9 cellular contexts compared by ENCODE assay signal in genomic region chr5:113050606-113051391, GRCh38.
DNase-seq lines count a peak whose midpoint lies in the region; ATAC-seq and TF ChIP-seq lines count a peak whose summit lies in the region.
"Had no signal": no experiment of that assay in that cellular context is flagged by ENCODE, and none has a peak within 500 bp of the region (broad histone marks: within the 10 kb centered on the region; RNA-seq: fewer than 3 reads in every experiment).

No MANE protein-coding gene starts in this region.

- no peaks in the 10 kb centered on the region for H3K27me3 ChIP-seq in mammary epithelial cell (ENCODE audit: insufficient read depth, low read length)
- H3K27me3 ChIP-seq: ovary had no signal

- intact Hi-C loops in mammary epithelial cell (cut with micrococcal nuclease) (loop anchor here (5.0 kb wide), 1 partner anchor 242 kb away; no protein-coding TSS in a partner anchor), mucosa of descending colon (cut with DNase I, micrococcal nuclease) (no loop called here)

- H3K4me1 ChIP-seq in mammary epithelial cell (ENCODE audit: insufficient read depth, low read length) = peaks cover 41% of the 10 kb centered on the region
- no peaks in the 10 kb centered on the region for H3K4me1 ChIP-seq in mucosa of descending colon (ENCODE audit: low read depth)

- H3K9ac ChIP-seq in mammary epithelial cell (ENCODE audit: insufficient read depth, low read length) = no peak overlapping the region

- CTCF ChIA-PET in mammary epithelial cell (lab: Charles Lee; ENCODE audit: low non-redundant PET) = no interaction called here

- H3K4me3 ChIP-seq in AG10803 (ENCODE audit: low read length) = no peak overlapping the region
- no peak overlapping the region for H3K4me3 ChIP-seq in mammary epithelial cell (replicated peaks in 1 of 3; ENCODE audit: insufficient read depth in 1 of 3, low read depth in 2 of 3, low read length in 3 of 3)
- H3K4me3 ChIP-seq in mucosa of descending colon = no peak overlapping the region
- H3K4me3 ChIP-seq: ovary had no signal

- in situ Hi-C loops in mammary epithelial cell (cut with MboI; ENCODE audit: low sequenced_read_pairs in 2 of 2) (no loop called here), GM13976 (cut with MboI; ENCODE audit: low sequenced_read_pairs, unreplicated experiment) (no loop called here)

- TF ChIP-seq CTCF in AG10803 (conservative IDR thresholded peaks at IDR 0.05; ENCODE audit: low read length) (no peak), mammary epithelial cell (conservative IDR thresholded peaks at IDR 0.05 in 1 of 2, IDR thresholded peaks at IDR 0.05 in 1 of 2; ENCODE audit: extremely low read depth in 1 of 2, insufficient read depth in 1 of 2, low read depth in 1 of 2, low read length in 2 of 2) (no peak), mucosa of descending colon (IDR thresholded peaks at IDR 0.05) (no peak), GM13976 (IDR thresholded peaks at IDR 0.05; ENCODE audit: borderline replicate concordance, control extremely low read depth, extremely low read depth, insufficient read depth, missing control alignments) (no peak)

- BruUV-seq in mammary epithelial cell (replicated peaks; lab: Mats Ljungman, UMichigan) = no TSS peak

- 41% methylated on average over 9 of the region's 12 CpGs for WGBS in mammary epithelial cell (ENCODE audit: low coverage, missing lambda C conversion rate)

- no peaks in the 10 kb centered on the region for H3K9me3 ChIP-seq in mammary epithelial cell (replicated peaks; ENCODE audit: insufficient read depth, low read length)
- H3K9me3 ChIP-seq in mucosa of descending colon = no peaks in the 10 kb centered on the region
- H3K9me3 ChIP-seq: ovary had no signal

- H3K36me3 ChIP-seq in mammary epithelial cell (ENCODE audit: insufficient read depth, low read length) (peaks cover 14% of the 10 kb centered on the region), mucosa of descending colon (ENCODE audit: low read depth) (no peaks in the 10 kb centered on the region)
- H3K36me3 ChIP-seq: ovary had no signal

- peak overlapping the region; percentile 41 for H3K27ac ChIP-seq in mammary epithelial cell (ENCODE audit: insufficient read depth, low read depth, low read length)

- DNase-seq in AG10803 (ENCODE audit: low read depth) (peak; percentile 89), MV-4-11 (lab: John Stamatoyannopoulos, UW) (peak; percentile 31), mammary epithelial cell (peak; percentile 82), mucosa of descending colon (no peak), NCI-H187 (lab: John Stamatoyannopoulos, UW) (no peak), GM13976 (ENCODE audit: low spot score) (no peak)

- dilution Hi-C loops in mammary epithelial cell (cut with HindIII; ENCODE audit: low sequenced_read_pairs) = no loop called here

- peak overlapping the region; percentile 20 for H3K4me2 ChIP-seq in mammary epithelial cell (ENCODE audit: insufficient read depth, low read depth, low read length)

- H3K79me2 ChIP-seq in mammary epithelial cell (ENCODE audit: insufficient read depth, low read length) = no peaks in the 10 kb centered on the region

- H2AFZ ChIP-seq in mammary epithelial cell (ENCODE audit: low read depth, low read length) = no peak overlapping the region

- ATAC-seq in mucosa of descending colon = peak; percentile 35
- ATAC-seq in GM19324 (IDR thresholded peaks at IDR 0.05; ENCODE audit: low FRiP score, unreplicated experiment) = no peak
- no peak for ATAC-seq in HG03175 (IDR thresholded peaks at IDR 0.05; ENCODE audit: unreplicated experiment)

- H4K20me1 ChIP-seq in mammary epithelial cell (ENCODE audit: insufficient read depth, low read length) = no peaks in the 10 kb centered on the region

Comparison
In these comparisons a context has a peak if more than half of its experiments do, and no peak if none do; other contexts are left out.
1. DNase-seq: peak in AG10803 (single experiment), MV-4-11 (single experiment) and mammary epithelial cell (single experiment); none in mucosa of descending colon (0 of 3), NCI-H187 (0 of 2) and GM13976 (single experiment).